9 cellular contexts compared by ENCODE assay signal in genomic region chr6:28742668-28743270, GRCh38.
DNase-seq lines count a peak whose midpoint lies in the region; ATAC-seq, FAIRE-seq and TF ChIP-seq lines count a peak whose summit lies in the region.
"Had no signal": no experiment of that assay in that cellular context is flagged by ENCODE, and none has a peak within 500 bp of the region (broad histone marks: within the 10 kb centered on the region; RNA-seq: fewer than 3 reads in every experiment).

No MANE protein-coding gene starts in this region.

- H3K36me3 ChIP-seq in GM23338 (ENCODE audit: insufficient read depth) = no peaks in the 10 kb centered on the region

- H3K27me3 ChIP-seq in GM23338 (ENCODE audit: insufficient read depth) = peaks cover 91% of the 10 kb centered on the region

- H3K4me2 ChIP-seq in A549 = peak overlapping the region; percentile 83
- H3K4me2 ChIP-seq in GM23338 = peak overlapping the region; percentile 91

- TF ChIP-seq POLR2A in A549 (IDR thresholded peaks at IDR 0.05; ENCODE audit: low read length) = no peak

- no peak for FAIRE-seq in A549 (lab: Jason Lieb, UNC)

- no peak for TF ChIP-seq EP300 in A549 (IDR thresholded peaks at IDR 0.05)

- peaks cover 3% of the 10 kb centered on the region; the same call in 2 of the 3 replicates for H3K36me3 Mint-ChIP-seq in GM23338 (ENCODE audit: low read depth)

- CTCF ChIA-PET in A549 (lab: Yijun Ruan, JAX) = interaction anchor here (0.6 to 1.1 kb wide), 2 partner anchors 17 to 151 kb away, joined by 3 read pairs; no protein-coding TSS in a partner anchor

- H3K4me3 Mint-ChIP-seq in GM23338 = peak overlapping the region; percentile 91

- H3K27me3 Mint-ChIP-seq in GM23338 (ENCODE audit: insufficient read depth, low read depth, poor library complexity) = peaks cover 62% of the 10 kb centered on the region

- TF ChIP-seq CTCF in A549 (IDR thresholded peaks at IDR 0.05) (no peak), GM23338 (conservative IDR thresholded peaks at IDR 0.05; ENCODE audit: low read depth in 2 of 2) (no peak), fibroblast of pulmonary artery (IDR thresholded peaks at IDR 0.05; ENCODE audit: low read length, missing control alignments) (no peak)

- peaks cover 16% of the 10 kb centered on the region; the same call in 2 of the 3 replicates for H3K4me1 Mint-ChIP-seq in GM23338

- ATAC-seq in A549 (peak; percentile 70 to 72), GM23338 (peak; percentile 48), GM18870 (IDR thresholded peaks at IDR 0.05; ENCODE audit: unreplicated experiment) (no peak), GM21390 (IDR thresholded peaks at IDR 0.05; ENCODE audit: unreplicated experiment) (no peak)
- no peak for ATAC-seq in activated CD4-positive, CD25-positive, alpha-beta regulatory T cell treated with anti-CD3 and anti-CD28 coated beads, Interleukin-2, amount 50 U/mL, for 24 hours
- ATAC-seq: left cardiac atrium had no signal

- TF ChIP-seq RAD21 in A549 (conservative IDR thresholded peaks at IDR 0.05 in 1 of 2, IDR thresholded peaks at IDR 0.05 in 1 of 2) = no peak

- H3K9me2 ChIP-seq in GM23338 (ENCODE audit: insufficient read depth) = no peaks in the 10 kb centered on the region

- peak overlapping the region; percentile 80; the same call in 1 of the 2 replicates for H2AFZ ChIP-seq in GM23338

- no peaks in the 10 kb centered on the region for H3K9me3 ChIP-seq in A549

- 2% methylated on average over 19 of the region's 19 CpGs for WGBS in A549 (ENCODE audit: missing lambda C conversion rate)

- peaks cover 11% of the 10 kb centered on the region; the same call in 2 of the 3 replicates for H3K4me1 ChIP-seq in A549
- peaks cover 22% of the 10 kb centered on the region for H3K4me1 ChIP-seq in GM23338 (ENCODE audit: insufficient read depth)

- H4K20me1 ChIP-seq in GM23338 (replicated peaks; ENCODE audit: insufficient read depth) = no peaks in the 10 kb centered on the region

- peaks cover 12% of the 10 kb centered on the region; the same call in 2 of the 3 replicates for H3K9me3 Mint-ChIP-seq in GM23338

- H3F3A ChIP-seq in GM23338 (replicated peaks; ENCODE audit: low read depth) = peaks cover 11% of the 10 kb centered on the region; the same call in 1 of the 2 replicates

- DNase-seq in A549 (ENCODE audit: low read depth in 1 of 2, low spot score in 1 of 2) (peak; percentile 58 to 91), GM23338 (ENCODE audit: low spot score) (peak; percentile 88), RKO (ENCODE audit: low spot score) (peak; percentile 85), fibroblast of pulmonary artery (ENCODE audit: low read depth) (peak; percentile 38), hepatic stellate cell (ENCODE audit: low spot score) (no peak)
- DNase-seq: left cardiac atrium had no signal

- no peaks in the 10 kb centered on the region for H3K79me2 ChIP-seq in GM23338 (replicated peaks; ENCODE audit: insufficient read depth)

- H3K4me3 ChIP-seq in A549 = peak overlapping the region; percentile 58
- peak overlapping the region; percentile 78 for H3K4me3 ChIP-seq in GM23338
- no peak overlapping the region for H3K4me3 ChIP-seq in fibroblast of pulmonary artery (replicated peaks; ENCODE audit: low read depth, low read length)

- peak overlapping the region; percentile 23; the same call in 1 of the 2 replicates for H3K27ac Mint-ChIP-seq in GM23338

- POLR2A ChIA-PET in A549 (lab: Yijun Ruan, JAX) = interaction anchor here (0.6 to 1.5 kb wide), 4 partner anchors 14 to 263 kb away, joined by 3 to 7 read pairs (median 3); partner anchors contain the start of gene ZNF311

- H3K27ac ChIP-seq in A549 (peak overlapping the region; percentile 13 to 59; a peak in 3 of 6 replicates), GM23338 (ENCODE audit: low read depth) (no peak overlapping the region)

TF ChIP-seq in A549, 52 proteins besides CTCF, POLR2A, EP300 and RAD21:
- TF ChIP-seq FOSL2 (IDR thresholded peaks at IDR 0.05) = no peak
- no peak for TF ChIP-seq FOSL2 (CRISPR knock-in tag; IDR thresholded peaks at IDR 0.05)
- TF ChIP-seq MAX (IDR thresholded peaks at IDR 0.05) = peak; percentile 63; the same call in 1 of the 2 replicates
- TF ChIP-seq PBX3 (IDR thresholded peaks at IDR 0.05) = no peak
- peak; percentile 37; the same call in 1 of the 2 replicates for TF ChIP-seq MYC (IDR thresholded peaks at IDR 0.05; ENCODE audit: borderline replicate concordance, low read length)
- TF ChIP-seq SREBF2 (IDR thresholded peaks at IDR 0.05) = peak; percentile 48
- 0 out of 5 replicates have a peak, but pooled peaks of 1 of the 2 experiments have one; percentile 12 for TF ChIP-seq JUN (IDR thresholded peaks at IDR 0.05)

TF ChIP-seq in GM23338, 12 proteins besides CTCF, POLR2A, EP300 and RAD21:
- TF ChIP-seq ZNF114 (CRISPR knock-in tag; IDR thresholded peaks at IDR 0.05) (no peak), STAT1 (IDR thresholded peaks at IDR 0.05; ENCODE audit: unreplicated experiment) (no peak), NANOG (IDR thresholded peaks at IDR 0.05; ENCODE audit: borderline replicate concordance) (no peak), CREB1 (CRISPR knock-in tag; IDR thresholded peaks at IDR 0.05; ENCODE audit: low read depth) (0 out of 2 replicates have a peak, but pooled peaks have one; percentile 5)

Comparison
In these comparisons a context has a peak if more than half of its experiments do, and no peak if none do; other contexts are left out.
1. ATAC-seq: peak in A549 (2 of 2) and GM23338 (single experiment); none in GM18870 (single experiment), GM21390 (single experiment) and activated CD4-positive, CD25-positive, alpha-beta regulatory T cell treated with anti-CD3 and anti-CD28 coated beads, Interleukin-2, amount 50 U/mL, for 24 hours (0 of 2).